1 cellular context compared by ENCODE assay signal in the genomic region with DNA sequence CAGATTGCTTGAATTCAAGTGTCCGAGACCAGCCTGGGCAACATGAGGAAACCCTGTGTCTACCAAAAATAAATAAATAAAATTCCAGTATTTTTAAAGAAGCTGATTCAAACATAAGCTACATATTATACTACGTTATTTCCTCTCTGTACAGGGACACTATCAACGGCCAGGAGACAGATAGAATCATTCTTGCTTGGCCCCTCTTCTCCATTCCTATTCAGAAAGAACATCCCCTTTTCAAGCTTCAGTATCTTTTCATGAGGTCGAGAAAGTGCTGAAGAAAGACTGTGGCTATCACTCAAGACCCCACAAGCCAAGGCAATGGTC.
TF ChIP-seq lines count a peak whose summit lies in the region.

No MANE protein-coding gene starts in this region.

TF ChIP-seq in A549, 52 proteins besides CTCF, POLR2A, EP300 and RAD21 (continued from another document):
- TF ChIP-seq, protein P1, sequence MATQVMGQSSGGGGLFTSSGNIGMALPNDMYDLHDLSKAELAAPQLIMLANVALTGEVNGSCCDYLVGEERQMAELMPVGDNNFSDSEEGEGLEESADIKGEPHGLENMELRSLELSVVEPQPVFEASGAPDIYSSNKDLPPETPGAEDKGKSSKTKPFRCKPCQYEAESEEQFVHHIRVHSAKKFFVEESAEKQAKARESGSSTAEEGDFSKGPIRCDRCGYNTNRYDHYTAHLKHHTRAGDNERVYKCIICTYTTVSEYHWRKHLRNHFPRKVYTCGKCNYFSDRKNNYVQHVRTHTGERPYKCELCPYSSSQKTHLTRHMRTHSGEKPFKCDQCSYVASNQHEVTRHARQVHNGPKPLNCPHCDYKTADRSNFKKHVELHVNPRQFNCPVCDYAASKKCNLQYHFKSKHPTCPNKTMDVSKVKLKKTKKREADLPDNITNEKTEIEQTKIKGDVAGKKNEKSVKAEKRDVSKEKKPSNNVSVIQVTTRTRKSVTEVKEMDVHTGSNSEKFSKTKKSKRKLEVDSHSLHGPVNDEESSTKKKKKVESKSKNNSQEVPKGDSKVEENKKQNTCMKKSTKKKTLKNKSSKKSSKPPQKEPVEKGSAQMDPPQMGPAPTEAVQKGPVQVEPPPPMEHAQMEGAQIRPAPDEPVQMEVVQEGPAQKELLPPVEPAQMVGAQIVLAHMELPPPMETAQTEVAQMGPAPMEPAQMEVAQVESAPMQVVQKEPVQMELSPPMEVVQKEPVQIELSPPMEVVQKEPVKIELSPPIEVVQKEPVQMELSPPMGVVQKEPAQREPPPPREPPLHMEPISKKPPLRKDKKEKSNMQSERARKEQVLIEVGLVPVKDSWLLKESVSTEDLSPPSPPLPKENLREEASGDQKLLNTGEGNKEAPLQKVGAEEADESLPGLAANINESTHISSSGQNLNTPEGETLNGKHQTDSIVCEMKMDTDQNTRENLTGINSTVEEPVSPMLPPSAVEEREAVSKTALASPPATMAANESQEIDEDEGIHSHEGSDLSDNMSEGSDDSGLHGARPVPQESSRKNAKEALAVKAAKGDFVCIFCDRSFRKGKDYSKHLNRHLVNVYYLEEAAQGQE (IDR thresholded peaks at IDR 0.05) = no peak
- TF ChIP-seq ZC3H11A (IDR thresholded peaks at IDR 0.05) (no peak), JUN (IDR thresholded peaks at IDR 0.05) (no peak), KDM5A (IDR thresholded peaks at IDR 0.05) (no peak), ESRRA (IDR thresholded peaks at IDR 0.05; ENCODE audit: borderline replicate concordance, low read length) (no peak)
